ENCODE assay signal across 18 cellular contexts in genomic region chr2:85400023-85400422, GRCh38. TPM values are rescaled to one million over a fixed set of nuclear protein-coding genes. Genes with fewer than 3 reads are reported as not detected.
"Had no signal": no experiment of that assay in that cellular context is flagged by ENCODE, and none has a peak within 500 bp of the region (broad histone marks: within the 10 kb centered on the region; RNA-seq: fewer than 3 reads in every experiment).

No MANE protein-coding gene starts in this region.

- H3K27ac ChIP-seq: tibial nerve had no signal

- H3K27ac Mint-ChIP-seq: activated B cell treated with CpG ODN at 0.5 μM for 24 hours; natural killer cell treated with Interleukin-12 subunit alpha and Interleukin-12 subunit beta and Interleukin-15 and Interleukin-18, amount 100 ng/mL, for 72 hours had no signal

- H3K27me3 ChIP-seq: tibial nerve had no signal

- H3K4me3 Mint-ChIP-seq: activated B cell treated with CpG ODN at 0.5 μM for 24 hours; immature natural killer cell; natural killer cell treated with Interleukin-12 subunit alpha and Interleukin-12 subunit beta and Interleukin-15 and Interleukin-18, amount 100 ng/mL, for 72 hours had no signal

- DNase-seq: activated B cell treated with CpG ODN at 0.5 μM for 24 hours; activated CD4-positive, alpha-beta T cell treated with anti-CD3 and anti-CD28 coated beads, Interleukin-2, amount 50 U/mL, for 1 hour; activated gamma-delta T cell treated with Interleukin-2 at 50 U/mL for 16 hours; activated T-cell treated with anti-CD3 and anti-CD28 coated beads, Interleukin-2, amount 50 U/mL, for 1 hour; head of caudate nucleus; immature natural killer cell; stimulated activated CD4-positive, alpha-beta T cell treated with anti-CD3 and anti-CD28 coated beads, Interleukin-15, amount 100 ng/mL, for 24 hours; stimulated activated CD4-positive, alpha-beta T cell treated with anti-CD3 and anti-CD28 coated beads, Interleukin-4, amount 100 ng/mL, for 1 hour; stimulated activated naive CD4-positive, alpha-beta T cell had no signal

- H3K4me3 ChIP-seq: skin epidermis, tibial nerve had no signal

- ATAC-seq: natural killer cell treated with Interleukin-12 subunit alpha and Interleukin-12 subunit beta and Interleukin-15 and Interleukin-18, amount 100 ng/mL, for 72 hours had no signal

- H3K27me3 Mint-ChIP-seq: activated B cell treated with CpG ODN at 0.5 μM for 24 hours; natural killer cell treated with Interleukin-12 subunit alpha and Interleukin-12 subunit beta and Interleukin-15 and Interleukin-18, amount 100 ng/mL, for 72 hours had no signal

- H3K9me3 Mint-ChIP-seq: activated B cell treated with CpG ODN at 0.5 μM for 24 hours had no signal

RNA-seq across cellular contexts. Expression of gene SH2D6, which starts 18.5 kb away (rescaled TPM):
- total RNA-seq: aorta, bronchial epithelial cell, epithelial cell of proximal tubule, lower leg skin, mesenteric fat pad, posterior vena cava had no signal
- polyA plus RNA-seq: immature natural killer cell had no signal
